ENCODE assay signal across 13 cellular contexts in the genomic region with DNA sequence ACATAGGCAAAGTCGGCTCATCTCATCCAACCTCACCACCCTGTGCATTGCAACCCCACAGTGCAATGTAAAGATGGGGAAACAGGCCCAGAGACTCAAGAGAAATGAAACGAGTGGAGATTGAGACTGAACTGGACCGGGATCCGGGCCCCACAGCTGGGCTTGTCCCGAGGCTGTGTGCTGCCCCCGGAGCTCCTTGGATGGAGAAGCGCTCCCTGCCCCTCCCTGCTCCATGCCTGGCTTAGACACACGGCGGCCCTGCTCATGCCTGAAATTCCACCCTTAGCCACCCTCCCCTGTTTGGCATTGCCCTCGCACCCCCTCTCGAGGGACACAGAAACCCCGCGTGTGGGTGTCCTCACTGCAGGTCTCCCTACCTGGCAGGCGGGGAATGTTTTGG. TPM values are rescaled to one million over a fixed set of nuclear protein-coding genes. Genes with fewer than 3 reads are reported as not detected.
"Had no signal": no experiment of that assay in that cellular context is flagged by ENCODE, and none has a peak within 500 bp of the region (broad histone marks: within the 10 kb centered on the region; RNA-seq: fewer than 3 reads in every experiment).

No MANE protein-coding gene starts in this region.

- H3K4me1 ChIP-seq: foreskin keratinocyte had no signal

- H3K36me3 ChIP-seq: esophagus squamous epithelium, heart right ventricle, vagina had no signal

- H3K27ac ChIP-seq: foreskin keratinocyte, vagina had no signal

- ATAC-seq: activated CD8-positive, alpha-beta memory T cell treated with anti-CD3 and anti-CD28 coated beads, Interleukin-2, amount 10 ng/mL, durations not matched to agents 7 days and 5 days; activated T-cell treated with anti-CD3 and anti-CD28 coated beads, Interleukin-2, amount 50 U/mL, for 4 hours; foreskin keratinocyte had no signal

- DNase-seq: activated CD4-positive, alpha-beta T cell treated with anti-CD3 and anti-CD28 coated beads for 1 hour; activated CD4-positive, alpha-beta T cell treated with anti-CD3 and anti-CD28 coated beads, Interleukin-2, amount 50 U/mL, for 48 hours; activated CD8-positive, alpha-beta memory T cell treated with anti-CD3 and anti-CD28 coated beads, Interleukin-2, amount 10 ng/mL, durations not matched to agents 7 days and 5 days; activated effector memory CD4-positive, alpha-beta T cell treated with anti-CD3 and anti-CD28 coated beads, Interleukin-2, amount 50 U/mL, for 16 hours; activated T-cell treated with anti-CD3 and anti-CD28 coated beads, Interleukin-2, amount 50 U/mL, for 4 hours; anterior cingulate cortex; esophagus squamous epithelium; foreskin keratinocyte; heart right ventricle had no signal

- H3K4me3 ChIP-seq: esophagus squamous epithelium, vagina had no signal

- H3K9me3 ChIP-seq: esophagus squamous epithelium, heart right ventricle, vagina had no signal

- H3K27me3 ChIP-seq: vagina had no signal

RNA-seq across cellular contexts. Expression of a gene that starts 27.2 kb away (rescaled TPM):
- total RNA-seq: activated CD8-positive, alpha-beta memory T cell treated with anti-CD3 and anti-CD28 coated beads, Interleukin-2, amount 10 ng/mL, durations not matched to agents 7 days and 5 days; activated T-cell treated with anti-CD3 and anti-CD28 coated beads, Interleukin-2, amount 50 U/mL, for 4 hours; bronchial epithelial cell; foreskin keratinocyte; myocyte had no signal
- polyA plus RNA-seq: foreskin keratinocyte, keratinocyte had no signal
